Comparison of ENCODE assay signal across 20 cellular contexts in the genomic region with DNA sequence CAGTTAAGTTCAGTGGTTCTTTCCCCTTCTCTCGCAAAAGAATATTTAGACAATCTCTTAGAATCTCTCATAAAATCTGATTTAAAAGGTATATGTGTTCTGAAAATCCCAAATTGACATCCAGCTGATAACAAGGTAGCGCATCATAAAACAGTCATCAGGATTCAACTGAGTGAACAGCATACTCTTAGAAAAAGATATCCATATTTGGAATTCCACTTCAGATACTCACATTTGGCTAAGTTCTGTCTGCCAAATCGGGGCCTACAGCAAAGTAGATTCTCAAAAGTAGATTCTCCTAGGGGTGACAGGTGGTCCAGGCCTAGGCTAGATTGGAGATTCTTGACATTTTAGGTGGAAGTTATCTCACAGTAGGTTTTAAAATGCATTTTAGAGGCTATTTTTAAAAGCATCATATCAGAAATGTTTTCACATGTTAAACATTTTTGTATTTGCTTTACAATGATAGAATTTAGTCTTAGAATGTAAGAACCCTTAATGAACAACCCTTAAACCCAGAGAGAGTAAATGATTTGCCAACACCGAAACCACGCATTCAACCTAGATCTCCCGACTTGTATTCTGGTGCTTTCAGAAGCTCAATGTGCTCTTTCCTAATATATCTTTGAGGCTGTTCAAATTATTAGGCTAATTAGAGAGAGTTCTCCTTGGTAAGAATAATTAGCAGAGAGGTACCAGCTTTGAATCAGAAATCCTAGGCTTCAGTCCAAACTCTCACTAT.
"Had no signal": no experiment of that assay in that cellular context is flagged by ENCODE, and none has a peak within 500 bp of the region (broad histone marks: within the 10 kb centered on the region; RNA-seq: fewer than 3 reads in every experiment).

No MANE protein-coding gene starts in this region.

- H3K9me3 Mint-ChIP-seq: activated CD8-positive, alpha-beta T cell treated with anti-CD3 and anti-CD28 coated beads for 36 hours; activated naive CD4-positive, alpha-beta T cell treated with anti-CD3 and anti-CD28 coated beads, Interleukin-2, amount 10 ng/mL, durations not matched to agents 7 days and 5 days; activated naive CD8-positive, alpha-beta T cell treated with anti-CD3 and anti-CD28 coated beads for 36 hours; activated T-cell treated with anti-CD3 and anti-CD28 coated beads, Interleukin-2, amount 50 U/mL, for 72 hours; activated T-helper 2 cell treated with anti-CD3 and anti-CD28 coated beads, Interferon-gamma antibody, Interleukin-2, Interleukin-4, amounts not matched to agents 10 μg/mL and 5 μg/mL and 100 μg/mL, durations not matched to agents 14 hours and 24 hours and 36 hours; T-cell had no signal

- H3K4me3 Mint-ChIP-seq: activated CD8-positive, alpha-beta T cell treated with anti-CD3 and anti-CD28 coated beads for 36 hours; activated naive CD4-positive, alpha-beta T cell treated with anti-CD3 and anti-CD28 coated beads, Interleukin-2, amount 10 ng/mL, durations not matched to agents 7 days and 5 days; activated naive CD8-positive, alpha-beta T cell treated with anti-CD3 and anti-CD28 coated beads for 36 hours; activated T-cell treated with anti-CD3 and anti-CD28 coated beads, Interleukin-2, amount 50 U/mL, for 72 hours; T-cell had no signal

- H3K36me3 Mint-ChIP-seq: activated naive CD4-positive, alpha-beta T cell treated with anti-CD3 and anti-CD28 coated beads, Interleukin-2, amount 10 ng/mL, durations not matched to agents 7 days and 5 days; activated naive CD8-positive, alpha-beta T cell treated with anti-CD3 and anti-CD28 coated beads for 36 hours; T-cell had no signal

- H3K27me3 Mint-ChIP-seq: activated naive CD4-positive, alpha-beta T cell treated with anti-CD3 and anti-CD28 coated beads, Interleukin-2, amount 10 ng/mL, durations not matched to agents 7 days and 5 days; activated naive CD8-positive, alpha-beta T cell treated with anti-CD3 and anti-CD28 coated beads for 36 hours had no signal

- H3K27ac Mint-ChIP-seq: activated CD8-positive, alpha-beta T cell treated with anti-CD3 and anti-CD28 coated beads for 36 hours; activated naive CD4-positive, alpha-beta T cell treated with anti-CD3 and anti-CD28 coated beads, Interleukin-2, amount 10 ng/mL, durations not matched to agents 7 days and 5 days; activated naive CD8-positive, alpha-beta T cell treated with anti-CD3 and anti-CD28 coated beads for 36 hours; activated T-cell treated with anti-CD3 and anti-CD28 coated beads, Interleukin-2, amount 50 U/mL, for 72 hours; activated T-helper 2 cell treated with anti-CD3 and anti-CD28 coated beads, Interferon-gamma antibody, Interleukin-2, Interleukin-4, amounts not matched to agents 10 μg/mL and 5 μg/mL and 100 μg/mL, durations not matched to agents 14 hours and 24 hours and 36 hours; T-cell had no signal

- ATAC-seq: activated CD8-positive, alpha-beta T cell treated with anti-CD3 and anti-CD28 coated beads for 36 hours; activated T-cell treated with anti-CD3 and anti-CD28 coated beads, Interleukin-2, amount 50 U/mL, for 72 hours; PC-3; T-cell had no signal

- DNase-seq: activated CD4-positive, CD25-positive, alpha-beta regulatory T cell; activated CD8-positive, alpha-beta memory T cell treated with anti-CD3 and anti-CD28 coated beads, Interleukin-2, amount 50 U/mL, for 4 hours; activated CD8-positive, alpha-beta T cell treated with anti-CD3 and anti-CD28 coated beads for 36 hours; activated gamma-delta T cell treated with Interleukin-2 at 50 U/mL for 16 hours; activated naive CD4-positive, alpha-beta T cell treated with anti-CD3 and anti-CD28 coated beads, Interleukin-2, amount 10 ng/mL, durations not matched to agents 7 days and 5 days; activated naive CD8-positive, alpha-beta T cell treated with anti-CD3 and anti-CD28 coated beads for 36 hours; activated T-cell treated with anti-CD3 and anti-CD28 coated beads, Interleukin-2, amount 50 U/mL, for 72 hours; caudate nucleus; MG63; NCI-H1105; NCI-H1436 treated with DMSO at 0.1 percent for 48 hours; NCI-H187 treated with DMSO at 0.1 percent for 48 hours; NCI-H2081 treated with DMSO at 0.1 percent for 48 hours; NCI-H446; NCI-H524; PC-3; SIG-M5; T-cell; T-helper 2 cell had no signal

- H3K4me1 Mint-ChIP-seq: activated naive CD4-positive, alpha-beta T cell treated with anti-CD3 and anti-CD28 coated beads, Interleukin-2, amount 10 ng/mL, durations not matched to agents 7 days and 5 days; T-cell had no signal
